Comparison of ENCODE assay signal across 9 cellular contexts in genomic region chr13:34758628-34759027, GRCh38.
"Had no signal": no experiment of that assay in that cellular context is flagged by ENCODE, and none has a peak within 500 bp of the region (broad histone marks: within the 10 kb centered on the region; RNA-seq: fewer than 3 reads in every experiment).

No MANE protein-coding gene starts in this region.

- DNase-seq: GM23248, GOT3, H7, H9, HCEC 1CT, HFFc6 had no signal

- H3K4me1 ChIP-seq: HAP-1 had no signal

- H3K4me3 Mint-ChIP-seq: GM23338, H9, HFFc6 had no signal

- H3K36me3 ChIP-seq: HAP-1 had no signal

- H3K4me1 Mint-ChIP-seq: GM23338, H9 had no signal

- H3K4me3 ChIP-seq: GM23248, GM23338, HAP-1 had no signal

- ATAC-seq: GM23338, HCT116 had no signal

- H3K9me3 Mint-ChIP-seq: GM23338, H9, HFFc6 had no signal

- H3K9me3 ChIP-seq: HAP-1 had no signal

- H3K27ac Mint-ChIP-seq: GM23338, H9, HFFc6 had no signal
